ENCODE assay signal across 13 cellular contexts in genomic region chr10:58477122-58477521, GRCh38. TPM values are rescaled to one million over a fixed set of nuclear protein-coding genes. Genes with fewer than 3 reads are reported as not detected.
A peak's percentile ranks its signal among the peaks of the same experiment; 100 is the strongest.
DNase-seq lines count a peak whose midpoint lies in the region; ATAC-seq, FAIRE-seq and TF ChIP-seq lines count a peak whose summit lies in the region.
"Had no signal": no experiment of that assay in that cellular context is flagged by ENCODE, and none has a peak within 500 bp of the region (broad histone marks: within the 10 kb centered on the region; RNA-seq: fewer than 3 reads in every experiment).

No MANE protein-coding gene starts in this region.

- no peak overlapping the region for H3K4me3 ChIP-seq in cardiac muscle cell
- H3K4me3 ChIP-seq: BLaER1 treated with 17β-estradiol and CSF1 and Interleukin-3, amounts not matched to agents 10 nM and 100 nM; uterus had no signal

- H3K4me1 ChIP-seq in cardiac muscle cell (ENCODE audit: low read depth): no peaks in the 10 kb centered on the region
- H3K4me1 ChIP-seq: BLaER1 treated with 17β-estradiol and CSF1 and Interleukin-3, amounts not matched to agents 10 nM and 100 nM; uterus had no signal

- no peak for ATAC-seq in HG03139 (IDR thresholded peaks at IDR 0.05; ENCODE audit: unreplicated experiment)

- H3K27ac ChIP-seq in cardiac muscle cell: no peak overlapping the region
- H3K27ac ChIP-seq: BLaER1 treated with 17β-estradiol and CSF1 and Interleukin-3, amounts not matched to agents 10 nM and 100 nM; uterus had no signal

- no peak for TF ChIP-seq CTCF in cardiac muscle cell (IDR thresholded peaks at IDR 0.05; ENCODE audit: low read depth, low read length)

- DNase-seq in Daoy (ENCODE audit: low read depth): peak; percentile 32
- DNase-seq in RCC 7860 (ENCODE audit: low spot score): no peak
- peak; percentile 5 to 94 for DNase-seq in cardiac muscle cell (ENCODE audit: low read depth in 1 of 2, low spot score in 1 of 2)
- peak; percentile 8 for DNase-seq in pons (ENCODE audit: low spot score)
- DNase-seq in NCI-H1105 (lab: John Stamatoyannopoulos, UW): no peak
- DNase-seq in central memory CD4-positive, alpha-beta T cell: no peak
- DNase-seq in activated gamma-delta T cell treated with Interleukin-2 at 50 U/mL for 16 hours: no peak
- DNase-seq: NCI-H2081, T-helper 2 cell had no signal

- no peaks in the 10 kb centered on the region for H3K27me3 ChIP-seq in cardiac muscle cell
- H3K27me3 ChIP-seq: BLaER1 treated with 17β-estradiol and CSF1 and Interleukin-3, amounts not matched to agents 10 nM and 100 nM; uterus had no signal

- no peaks in the 10 kb centered on the region for H3K9me3 ChIP-seq in cardiac muscle cell (ENCODE audit: low read depth)
- H3K9me3 ChIP-seq: BLaER1 treated with 17β-estradiol and CSF1 and Interleukin-3, amounts not matched to agents 10 nM and 100 nM; uterus had no signal

- peak; percentile 22 for FAIRE-seq in RCC 7860 (lab: Jason Lieb, UNC)
- FAIRE-seq: H54 had no signal

- H3K36me3 ChIP-seq in cardiac muscle cell: no peaks in the 10 kb centered on the region
- H3K36me3 ChIP-seq: BLaER1 treated with 17β-estradiol and CSF1 and Interleukin-3, amounts not matched to agents 10 nM and 100 nM; uterus had no signal

RNA-seq across cellular contexts. Expression of gene BICC1, which starts 35.5 kb away (rescaled TPM):
- 9.1 and 12.2 TPM in 2 replicates for total RNA-seq in Daoy (2014; rRNA removed; shearing (Covaris generic))
- 11.3 and 13.2 TPM in 2 replicates for total RNA-seq in cardiac muscle cell
- 6.4 and 7.2 TPM in 2 replicates for polyA plus RNA-seq in cardiac muscle cell

Comparison
In these comparisons a context has a peak if more than half of its experiments do, and no peak if none do; other contexts are left out.
1. DNase-seq: peak in Daoy (single experiment), cardiac muscle cell (2 of 2) and pons (single experiment); none in RCC 7860 (single experiment), NCI-H1105 (single experiment), central memory CD4-positive, alpha-beta T cell (single experiment) and activated gamma-delta T cell treated with Interleukin-2 at 50 U/mL for 16 hours (single experiment).